ENCODE assay signal across 26 cellular contexts in genomic region chr1:226921504-226921903, GRCh38. TPM values are rescaled to one million over a fixed set of nuclear protein-coding genes. Genes with fewer than 3 reads are reported as not detected.
DNase-seq lines count a peak whose midpoint lies in the region; ATAC-seq and TF ChIP-seq lines count a peak whose summit lies in the region.
"Had no signal": no experiment of that assay in that cellular context is flagged by ENCODE, and none has a peak within 500 bp of the region (broad histone marks: within the 10 kb centered on the region; RNA-seq: fewer than 3 reads in every experiment).

No MANE protein-coding gene starts in this region.

- intact Hi-C loops in vagina (cut with DNase I), result no loop called here

- H4K20me1 ChIP-seq in neural progenitor cell (ENCODE audit: low read depth), result no peaks in the 10 kb centered on the region

- POLR2A ChIA-PET in activated CD4-positive, alpha-beta T cell treated with anti-CD3 and anti-CD28 coated beads, Interleukin-2, amount 10 ng/mL, durations not matched to agents 7 days and 5 days (lab: Charles Lee), result no interaction called here

- no peak overlapping the region for H2AFZ ChIP-seq in neural progenitor cell (replicated peaks)
- H2AFZ ChIP-seq: GM23338 had no signal

- TF ChIP-seq POLR2A in vagina (IDR thresholded peaks at IDR 0.05), result no peak

- no peak overlapping the region for H3K4me3 Mint-ChIP-seq in activated CD4-positive, alpha-beta T cell treated with anti-CD3 and anti-CD28 coated beads, Interleukin-2, amount 10 ng/mL, durations not matched to agents 7 days and 5 days
- no peak overlapping the region for H3K4me3 Mint-ChIP-seq in activated T-cell treated with anti-CD3 and anti-CD28 coated beads, Interleukin-2, amount 50 U/mL, for 72 hours
- H3K4me3 Mint-ChIP-seq in neural progenitor cell, result no peak overlapping the region
- H3K4me3 Mint-ChIP-seq: B cell; CD8-positive, alpha-beta T cell; GM23338; H9 had no signal

- no peaks in the 10 kb centered on the region for H3K79me2 ChIP-seq in neural progenitor cell (ENCODE audit: low read depth)

- no peaks in the 10 kb centered on the region for H3K36me3 ChIP-seq in vagina
- no peaks in the 10 kb centered on the region for H3K36me3 ChIP-seq in neural progenitor cell
- H3K36me3 ChIP-seq: MG63 had no signal

- H3K27me3 Mint-ChIP-seq in activated CD4-positive, alpha-beta T cell treated with anti-CD3 and anti-CD28 coated beads, Interleukin-2, amount 10 ng/mL, durations not matched to agents 7 days and 5 days, result peaks cover 3% of the 10 kb centered on the region
- H3K27me3 Mint-ChIP-seq in activated T-cell treated with anti-CD3 and anti-CD28 coated beads, Interleukin-2, amount 50 U/mL, for 72 hours (ENCODE audit: low read depth), result peaks cover 8% of the 10 kb centered on the region
- H3K27me3 Mint-ChIP-seq in neural progenitor cell (ENCODE audit: insufficient read depth, low read depth), result peaks cover 3% of the 10 kb centered on the region
- H3K27me3 Mint-ChIP-seq: B cell had no signal

- no peak for DNase-seq in activated CD4-positive, alpha-beta T cell treated with anti-CD3 and anti-CD28 coated beads, Interleukin-2, amount 10 ng/mL, durations not matched to agents 7 days and 5 days
- DNase-seq in activated CD4-positive, alpha-beta T cell treated with anti-CD3 and anti-CD28 coated beads, Interleukin-2, amount 50 U/mL, for 4 hours, result no peak
- DNase-seq in coronary artery (ENCODE audit: low spot score), result peak; percentile 7
- DNase-seq in myocyte (ENCODE audit: low read depth), result peak; percentile 70
- peak; percentile 46 to 58 for DNase-seq in vagina (ENCODE audit: extremely low spot score in 2 of 2)
- DNase-seq in activated T-cell treated with anti-CD3 and anti-CD28 coated beads, Interleukin-2, amount 50 U/mL, for 72 hours, result no peak
- DNase-seq in neural progenitor cell (ENCODE audit: low spot score), result no peak
- DNase-seq: Caco-2; CD8-positive, alpha-beta T cell; DMS 273 treated with DMSO at 0.1 percent for 48 hours; DMS79; EL; GDM1; H9; KG1; MG63; NCI-H2029 treated with DMSO at 0.1 percent for 48 hours; NCI-H2227 treated with DMSO at 0.1 percent for 48 hours; NCI-H526 treated with DMSO at 0.1 percent for 48 hours; RPMI8226; SHP77 treated with DMSO at 0.1 percent for 48 hours had no signal

- CTCF ChIA-PET in activated CD4-positive, alpha-beta T cell treated with anti-CD3 and anti-CD28 coated beads, Interleukin-2, amount 10 ng/mL, durations not matched to agents 7 days and 5 days (lab: Charles Lee), result interaction anchor here (1.1 to 1.8 kb wide), 4 partner anchors 8 to 26 kb away, joined by 3 to 6 read pairs (median 4); no protein-coding TSS in a partner anchor

- H3K4me2 ChIP-seq in neural progenitor cell, result no peak overlapping the region
- H3K4me2 ChIP-seq: GM23338 had no signal

- no peak overlapping the region for H3K4me3 ChIP-seq in coronary artery
- H3K4me3 ChIP-seq in vagina, result no peak overlapping the region
- no peak overlapping the region for H3K4me3 ChIP-seq in neural progenitor cell
- H3K4me3 ChIP-seq: GM12878, GM23338, MG63 had no signal

- H3K9me3 Mint-ChIP-seq in activated CD4-positive, alpha-beta T cell treated with anti-CD3 and anti-CD28 coated beads, Interleukin-2, amount 10 ng/mL, durations not matched to agents 7 days and 5 days, result no peaks in the 10 kb centered on the region
- no peaks in the 10 kb centered on the region for H3K9me3 Mint-ChIP-seq in activated T-cell treated with anti-CD3 and anti-CD28 coated beads, Interleukin-2, amount 50 U/mL, for 72 hours
- H3K9me3 Mint-ChIP-seq in neural progenitor cell, result peaks cover 2% of the 10 kb centered on the region
- H3K9me3 Mint-ChIP-seq: CD8-positive, alpha-beta T cell; GM23338; H9 had no signal

- H3K27me3 ChIP-seq in vagina (no peaks in the 10 kb centered on the region), neural progenitor cell (no peaks in the 10 kb centered on the region)
- H3K27me3 ChIP-seq: MG63 had no signal

- H3K4me1 ChIP-seq in vagina, result no peaks in the 10 kb centered on the region
- no peaks in the 10 kb centered on the region for H3K4me1 ChIP-seq in neural progenitor cell
- H3K4me1 ChIP-seq: Caco-2 had no signal

- ATAC-seq in activated T-cell treated with anti-CD3 and anti-CD28 coated beads, Interleukin-2, amount 50 U/mL, for 72 hours (replicated peaks in 1 of 2), result no peak
- ATAC-seq: CD8-positive, alpha-beta T cell; GM12878; GM23338 had no signal

- H3K36me3 Mint-ChIP-seq in activated CD4-positive, alpha-beta T cell treated with anti-CD3 and anti-CD28 coated beads, Interleukin-2, amount 10 ng/mL, durations not matched to agents 7 days and 5 days (ENCODE audit: low read depth), result no peaks in the 10 kb centered on the region
- H3K36me3 Mint-ChIP-seq in activated T-cell treated with anti-CD3 and anti-CD28 coated beads, Interleukin-2, amount 50 U/mL, for 72 hours (ENCODE audit: insufficient read depth in 2 of 2), result no peaks in the 10 kb centered on the region
- peaks cover 5% of the 10 kb centered on the region for H3K36me3 Mint-ChIP-seq in neural progenitor cell
- H3K36me3 Mint-ChIP-seq: CD8-positive, alpha-beta T cell had no signal

- H3K4me1 Mint-ChIP-seq in activated CD4-positive, alpha-beta T cell treated with anti-CD3 and anti-CD28 coated beads, Interleukin-2, amount 10 ng/mL, durations not matched to agents 7 days and 5 days, result no peaks in the 10 kb centered on the region
- H3K4me1 Mint-ChIP-seq in activated T-cell treated with anti-CD3 and anti-CD28 coated beads, Interleukin-2, amount 50 U/mL, for 72 hours (ENCODE audit: low read depth), result no peaks in the 10 kb centered on the region
- peaks cover 3% of the 10 kb centered on the region for H3K4me1 Mint-ChIP-seq in neural progenitor cell
- H3K4me1 Mint-ChIP-seq: B cell, GM23338, H9 had no signal

- TF ChIP-seq CTCF in coronary artery (IDR thresholded peaks at IDR 0.05), result no peak
- no peak for TF ChIP-seq CTCF in vagina (IDR thresholded peaks at IDR 0.05)
- TF ChIP-seq CTCF in neural progenitor cell (IDR thresholded peaks at IDR 0.05), result no peak

- no peaks in the 10 kb centered on the region for H3K9me3 ChIP-seq in vagina
- no peaks in the 10 kb centered on the region for H3K9me3 ChIP-seq in neural progenitor cell (ENCODE audit: low read depth)
- H3K9me3 ChIP-seq: Caco-2 had no signal

- H3K27ac Mint-ChIP-seq in activated CD4-positive, alpha-beta T cell treated with anti-CD3 and anti-CD28 coated beads, Interleukin-2, amount 10 ng/mL, durations not matched to agents 7 days and 5 days, result peak overlapping the region; percentile 28
- H3K27ac Mint-ChIP-seq in activated T-cell treated with anti-CD3 and anti-CD28 coated beads, Interleukin-2, amount 50 U/mL, for 72 hours, result no peak overlapping the region
- H3K27ac Mint-ChIP-seq in neural progenitor cell, result no peak overlapping the region
- H3K27ac Mint-ChIP-seq: B cell; CD8-positive, alpha-beta T cell; GM23338; H9 had no signal

- no peak overlapping the region for H3K27ac ChIP-seq in coronary artery
- no peak overlapping the region for H3K27ac ChIP-seq in vagina
- H3K27ac ChIP-seq in neural progenitor cell, result no peak overlapping the region
- H3K27ac ChIP-seq: 22Rv1, C4-2B had no signal

- H3F3A ChIP-seq in neural progenitor cell (ENCODE audit: low read depth), result no peaks in the 10 kb centered on the region

- no peak overlapping the region for H3K9ac ChIP-seq in neural progenitor cell

RNA-seq across cellular contexts. Expression of gene COQ8A, which starts 18.6 kb away (rescaled TPM):
- total RNA-seq in activated CD4-positive, alpha-beta T cell treated with anti-CD3 and anti-CD28 coated beads, Interleukin-2, amount 10 ng/mL, durations not matched to agents 7 days and 5 days, result 10 to 100 TPM; 22.6 to 25.5 TPM
- total RNA-seq in myocyte, result 75.3 and 142 TPM in 2 replicates
- 31.6 TPM for polyA plus RNA-seq in myocyte (2012)
- total RNA-seq in vagina, result 44.9 TPM
- 10 to 100 TPM; 24.2 to 32.2 TPM for total RNA-seq in activated T-cell treated with anti-CD3 and anti-CD28 coated beads, Interleukin-2, amount 50 U/mL, for 72 hours
- 13.8 and 18.8 TPM in 2 replicates for total RNA-seq in neural progenitor cell (ENCODE audit: low replicate concordance)

RNA-seq across cellular contexts. Expression of gene PSEN2, which starts 51.1 kb away (rescaled TPM):
- total RNA-seq in activated CD4-positive, alpha-beta T cell treated with anti-CD3 and anti-CD28 coated beads, Interleukin-2, amount 10 ng/mL, durations not matched to agents 7 days and 5 days, result 1 to 10 TPM; 2.0 to 2.9 TPM
- total RNA-seq in myocyte (266 and 305 TPM in 2 replicates), vagina (22.1 TPM), neural progenitor cell (ENCODE audit: low replicate concordance) (11.4 and 18.2 TPM in 2 replicates)
- polyA plus RNA-seq in myocyte (2012), result 58.6 TPM
- total RNA-seq in activated T-cell treated with anti-CD3 and anti-CD28 coated beads, Interleukin-2, amount 50 U/mL, for 72 hours, result 10 to 100 TPM; 10.7 to 11.7 TPM

Comparison
In these comparisons a context has a peak if more than half of its experiments do, and no peak if none do; other contexts are left out.
1. DNase-seq: peak in coronary artery (single experiment), myocyte (single experiment) and vagina (2 of 2); none in activated CD4-positive, alpha-beta T cell treated with anti-CD3 and anti-CD28 coated beads, Interleukin-2, amount 10 ng/mL, durations not matched to agents 7 days and 5 days (single experiment), activated CD4-positive, alpha-beta T cell treated with anti-CD3 and anti-CD28 coated beads, Interleukin-2, amount 50 U/mL, for 4 hours (0 of 2), activated T-cell treated with anti-CD3 and anti-CD28 coated beads, Interleukin-2, amount 50 U/mL, for 72 hours (0 of 2) and neural progenitor cell (single experiment).
2. RNA of gene PSEN2, which starts 51.1 kb away (total RNA-seq): 266 to 305 TPM in myocyte; 22.1 TPM in vagina (single experiment), 10.7 to 11.7 TPM in activated T-cell treated with anti-CD3 and anti-CD28 coated beads, Interleukin-2, amount 50 U/mL, for 72 hours, 11.4 to 18.2 TPM in neural progenitor cell and 2.0 to 2.9 TPM in activated CD4-positive, alpha-beta T cell treated with anti-CD3 and anti-CD28 coated beads, Interleukin-2, amount 10 ng/mL, durations not matched to agents 7 days and 5 days; every median in the first group is over 10 times any median in the second.